8 cellular contexts compared by ENCODE assay signal in the genomic region with DNA sequence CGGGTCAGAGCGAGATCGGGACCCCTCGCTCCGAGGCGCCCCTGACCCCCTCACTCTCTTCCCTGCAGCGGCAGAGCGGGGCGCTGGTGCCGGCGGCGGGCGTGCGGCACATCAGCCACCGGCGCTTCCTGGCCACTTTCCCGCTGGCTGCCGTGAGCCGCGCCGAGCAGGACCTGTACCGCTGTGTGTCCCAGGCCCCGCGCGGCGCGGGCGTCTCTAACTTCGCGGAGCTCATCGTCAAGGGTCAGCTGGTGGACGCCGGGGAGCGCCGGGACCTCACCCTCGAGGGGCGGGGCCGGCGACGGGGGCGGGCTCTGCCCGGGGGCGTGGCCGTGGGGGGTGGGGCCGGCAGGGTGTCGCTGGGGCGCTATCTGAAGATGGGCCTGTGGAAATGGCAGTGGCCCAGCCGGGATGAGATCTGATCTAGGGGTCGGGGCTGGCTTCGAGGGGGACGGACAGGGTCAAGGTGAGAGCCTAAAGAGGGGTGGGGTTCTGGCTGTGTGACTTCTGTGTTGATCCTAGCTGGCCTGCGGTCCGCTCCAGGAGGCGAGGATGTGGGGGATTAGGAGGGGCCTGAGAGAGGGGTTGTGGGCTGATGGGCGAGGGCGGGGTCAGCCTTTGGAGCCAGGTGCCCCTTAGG. TPM values are rescaled to one million over a fixed set of nuclear protein-coding genes. Genes with fewer than 3 reads are reported as not detected.
DNase-seq lines count a peak whose midpoint lies in the region; FAIRE-seq and TF ChIP-seq lines count a peak whose summit lies in the region.

No MANE protein-coding gene starts in this region.

- TF ChIP-seq EP300 in transverse colon (IDR thresholded peaks at IDR 0.05; ENCODE audit: low read depth), result no peak

- no peak for FAIRE-seq in GM19239 (lab: Jason Lieb, UNC)

- in situ Hi-C loops in GM13976 (cut with MboI; ENCODE audit: low sequenced_read_pairs, unreplicated experiment), result no loop called here
- in situ Hi-C loops in transverse colon (cut with MboI; ENCODE audit: low pct_ligation_motif_present in 1 of 4, low pct_unique_long_range_greater_than_20kb in 1 of 4, low sequenced_read_pairs in 3 of 4), result loop anchor here in 2 of 4 donors (25.0 kb wide), 2 partner anchors 527 to 827 kb away; no protein-coding TSS in a partner anchor

- intact Hi-C loops in transverse colon (cut with DNase I; ENCODE audit: low total_unique reads), result no loop called here

- peak overlapping the region; percentile 16 for H3K4me3 ChIP-seq in epithelial cell of esophagus (ENCODE audit: low read length)
- peak overlapping the region; percentile 32 to 57 for H3K4me3 ChIP-seq in muscle layer of colon (ENCODE audit: low read depth in 1 of 2, low read length in 2 of 2)
- H3K4me3 ChIP-seq in transverse colon, result peak overlapping the region; percentile 11 to 57 (median 37)

- peaks cover 3% of the 10 kb centered on the region for H3K4me1 ChIP-seq in muscle layer of colon (ENCODE audit: insufficient read depth, low read length)
- peaks cover 6 to 17% (median 12%) of the 10 kb centered on the region in 4 donors for H3K4me1 ChIP-seq in transverse colon

- H3K27me3 ChIP-seq in muscle layer of colon (ENCODE audit: control insufficient read depth in 1 of 2, insufficient read depth in 2 of 2, low read length in 2 of 2) (peaks cover 9 to 19% of the 10 kb centered on the region in 2 donors), transverse colon (peaks cover 29% of the 10 kb centered on the region)

- no peak overlapping the region for H3K9ac ChIP-seq in muscle layer of colon (ENCODE audit: low read length)

- DNase-seq in GM13976 (ENCODE audit: low spot score) (peak; percentile 83), epithelial cell of esophagus (ENCODE audit: low read depth) (peak; percentile 41), transverse colon (peak; percentile 59), GM19239 (ENCODE audit: insufficient read length, low spot score) (no peak), HK-2 (ENCODE audit: unreplicated experiment) (no peak), NCI-H510A (lab: John Stamatoyannopoulos, UW) (no peak)
- DNase-seq in activated CD4-positive, alpha-beta T cell treated with anti-CD3 and anti-CD28 coated beads, Interleukin-2, amount 50 U/mL, for 1 hour, result peak; percentile 14

- TF ChIP-seq CTCF in GM13976 (IDR thresholded peaks at IDR 0.05; ENCODE audit: borderline replicate concordance, control extremely low read depth, extremely low read depth, insufficient read depth, missing control alignments) (no peak), epithelial cell of esophagus (IDR thresholded peaks at IDR 0.05; ENCODE audit: insufficient read depth, low read depth, low read length, missing control alignments) (no peak), transverse colon (IDR thresholded peaks at IDR 0.05) (no peak)

- no peaks in the 10 kb centered on the region for H3K36me3 ChIP-seq in muscle layer of colon (ENCODE audit: insufficient read depth, low read length)
- H3K36me3 ChIP-seq in transverse colon, result no peaks in the 10 kb centered on the region

- H3K9me3 ChIP-seq in muscle layer of colon (ENCODE audit: low read length) (no peaks in the 10 kb centered on the region), transverse colon (no peaks in the 10 kb centered on the region)

- TF ChIP-seq POLR2A in transverse colon (IDR thresholded peaks at IDR 0.05), result peak; percentile 19

- H3K27ac ChIP-seq in muscle layer of colon (ENCODE audit: low read depth, low read length) (no peak overlapping the region), transverse colon (peak overlapping the region in 2 of 4 donors; percentile 26 to 35)

- WGBS in transverse colon (ENCODE audit: low coverage in 1 of 2), 2 donors, result 6 to 29% methylated on average over 5 to 33 of the region's 56 CpGs

RNA-seq across cellular contexts. Expression of a gene that starts 23.6 kb away (rescaled TPM):
- total RNA-seq in transverse colon, result 1 to 10 TPM; 5.6 to 9.7 (median 7.4) TPM

RNA-seq across cellular contexts. Expression of a gene that starts 29.2 kb away (rescaled TPM):
- 10 to 100 TPM in 2 of 4 donors, 1 to 10 TPM in 1, not detected in 1; 5.2 to 16.0 (median 12.2) TPM for total RNA-seq in transverse colon

Comparison
In these comparisons a context has a peak if more than half of its experiments do, and no peak if none do; other contexts are left out.
1. DNase-seq: peak in GM13976 (single experiment), activated CD4-positive, alpha-beta T cell treated with anti-CD3 and anti-CD28 coated beads, Interleukin-2, amount 50 U/mL, for 1 hour (single experiment), epithelial cell of esophagus (single experiment) and transverse colon (single experiment); none in GM19239 (single experiment), HK-2 (single experiment) and NCI-H510A (single experiment).
2. Peak in every context shown above with its lines, with median percentiles within 50 percentile points of each other: H3K4me3 ChIP-seq.